Comparison of ENCODE assay signal across 1 cellular context in the genomic region with DNA sequence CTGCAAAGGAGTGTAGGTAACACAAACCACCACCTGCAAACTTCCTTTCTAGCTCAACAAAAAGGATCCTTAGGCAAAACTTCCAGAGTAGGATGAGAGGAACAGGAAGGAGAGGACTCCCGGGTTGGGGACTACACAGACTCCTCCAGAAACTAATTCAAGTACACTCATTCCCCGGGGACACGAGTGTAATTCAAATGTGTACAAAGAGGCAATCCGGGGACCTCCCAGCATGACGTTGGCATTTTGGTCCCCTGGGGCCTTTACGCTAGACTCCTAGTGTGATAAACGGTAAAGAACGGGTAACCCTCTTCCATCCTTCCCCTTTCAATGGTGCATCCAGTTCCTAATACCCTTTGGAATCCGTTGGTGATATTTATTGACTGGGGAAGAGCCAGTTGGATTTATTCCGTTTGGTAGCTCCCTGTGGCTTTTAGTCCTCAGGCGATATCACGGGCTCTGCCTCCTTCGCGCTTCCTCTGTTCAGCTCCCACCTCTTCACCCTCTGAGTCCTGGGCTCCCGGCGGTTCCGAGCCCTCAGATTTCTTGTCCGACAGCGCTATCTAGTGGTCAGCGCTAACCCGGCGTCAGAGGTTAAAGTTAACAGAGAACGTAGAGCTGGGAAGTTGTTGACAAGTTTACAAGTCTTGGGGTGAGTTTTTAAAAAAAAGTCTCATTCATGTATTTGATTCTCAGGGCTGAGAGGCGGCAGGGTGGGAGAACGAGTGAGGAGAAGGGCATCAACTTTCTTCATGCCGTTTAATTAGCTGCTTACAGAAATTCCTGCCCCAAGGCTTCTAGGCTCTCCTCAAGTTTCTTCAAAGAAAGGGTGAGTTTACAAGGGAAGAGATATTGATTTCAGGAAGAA.
TF ChIP-seq lines count a peak whose summit lies in the region.

No MANE protein-coding gene starts in this region.

TF ChIP-seq in HEK293, 187 proteins besides CTCF, POLR2A, EP300 and RAD21 (continued from another document):
- TF ChIP-seq, protein P1, sequence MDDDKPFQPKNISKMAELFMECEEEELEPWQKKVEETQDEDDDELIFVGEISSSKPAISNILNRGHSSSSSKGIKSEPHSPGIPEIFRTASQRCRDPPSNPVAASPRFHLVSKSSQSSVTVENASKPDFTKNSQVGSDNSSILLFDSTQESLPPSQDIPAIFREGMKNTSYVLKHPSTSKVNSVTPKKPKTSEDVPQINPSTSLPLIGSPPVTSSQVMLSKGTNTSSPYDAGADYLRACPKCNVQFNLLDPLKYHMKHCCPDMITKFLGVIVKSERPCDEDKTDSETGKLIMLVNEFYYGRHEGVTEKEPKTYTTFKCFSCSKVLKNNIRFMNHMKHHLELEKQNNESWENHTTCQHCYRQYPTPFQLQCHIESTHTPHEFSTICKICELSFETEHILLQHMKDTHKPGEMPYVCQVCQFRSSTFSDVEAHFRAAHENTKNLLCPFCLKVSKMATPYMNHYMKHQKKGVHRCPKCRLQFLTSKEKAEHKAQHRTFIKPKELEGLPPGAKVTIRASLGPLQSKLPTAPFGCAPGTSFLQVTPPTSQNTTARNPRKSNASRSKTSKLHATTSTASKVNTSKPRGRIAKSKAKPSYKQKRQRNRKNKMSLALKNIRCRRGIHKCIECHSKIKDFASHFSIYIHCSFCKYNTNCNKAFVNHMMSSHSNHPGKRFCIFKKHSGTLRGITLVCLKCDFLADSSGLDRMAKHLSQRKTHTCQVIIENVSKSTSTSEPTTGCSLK (tag by site-specific recombination; IDR thresholded peaks at IDR 0.05): no peak
- TF ChIP-seq, protein P2, sequence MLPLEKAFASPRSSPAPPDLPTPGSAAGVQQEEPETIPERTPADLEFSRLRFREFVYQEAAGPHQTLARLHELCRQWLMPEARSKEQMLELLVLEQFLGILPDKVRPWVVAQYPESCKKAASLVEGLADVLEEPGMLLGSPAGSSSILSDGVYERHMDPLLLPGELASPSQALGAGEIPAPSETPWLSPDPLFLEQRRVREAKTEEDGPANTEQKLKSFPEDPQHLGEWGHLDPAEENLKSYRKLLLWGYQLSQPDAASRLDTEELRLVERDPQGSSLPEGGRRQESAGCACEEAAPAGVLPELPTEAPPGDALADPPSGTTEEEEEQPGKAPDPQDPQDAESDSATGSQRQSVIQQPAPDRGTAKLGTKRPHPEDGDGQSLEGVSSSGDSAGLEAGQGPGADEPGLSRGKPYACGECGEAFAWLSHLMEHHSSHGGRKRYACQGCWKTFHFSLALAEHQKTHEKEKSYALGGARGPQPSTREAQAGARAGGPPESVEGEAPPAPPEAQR (tag by site-specific recombination; IDR thresholded peaks at IDR 0.05): no peak
- TF ChIP-seq ZNF600 (tag by site-specific recombination; IDR thresholded peaks at IDR 0.05) (0 out of 2 replicates have a peak, but pooled peaks have one; percentile 19), MZF1 (tag by site-specific recombination; IDR thresholded peaks at IDR 0.05; ENCODE audit: borderline replicate concordance) (no peak), ZBTB20 (tag by site-specific recombination; IDR thresholded peaks at IDR 0.05) (0 out of 2 replicates have a peak, but pooled peaks have one; percentile 33), ZNF341 (tag by site-specific recombination; IDR thresholded peaks at IDR 0.05; ENCODE audit: low read depth) (peak; percentile 44), YY2 (tag by site-specific recombination; IDR thresholded peaks at IDR 0.05) (no peak), ZNF558 (tag by site-specific recombination; IDR thresholded peaks at IDR 0.05) (no peak), TRIM28 (IDR thresholded peaks at IDR 0.05; ENCODE audit: borderline replicate concordance, low read length) (peak; percentile 65; the same call in 1 of the 2 replicates), ZBTB17 (tag by site-specific recombination; IDR thresholded peaks at IDR 0.05) (peak; percentile 60), ZFP69B (tag by site-specific recombination; IDR thresholded peaks at IDR 0.05) (no peak), GLIS2 (tag by site-specific recombination; IDR thresholded peaks at IDR 0.05) (no peak), ZNF654 (tag by site-specific recombination; IDR thresholded peaks at IDR 0.05; ENCODE audit: low read depth) (peak; percentile 99), ZNF404 (tag by site-specific recombination; IDR thresholded peaks at IDR 0.05) (no peak), SP7 (tag by site-specific recombination; IDR thresholded peaks at IDR 0.05) (0 out of 2 replicates have a peak, but pooled peaks have one; percentile 37), ZNF335 (tag by site-specific recombination; conservative IDR thresholded peaks at IDR 0.05) (peak; percentile 95), SCRT2 (tag by site-specific recombination; IDR thresholded peaks at IDR 0.05) (no peak), YY1 (tag by site-specific recombination; IDR thresholded peaks at IDR 0.05) (no peak), OSR2 (tag by site-specific recombination; IDR thresholded peaks at IDR 0.05) (0 out of 2 replicates have a peak, but pooled peaks have one; percentile 13), ZNF629 (tag by site-specific recombination; IDR thresholded peaks at IDR 0.05) (peak; percentile 74), ZNF585B (tag by site-specific recombination; IDR thresholded peaks at IDR 0.05) (no peak), ZNF571 (tag by site-specific recombination; IDR thresholded peaks at IDR 0.05) (no peak)
- TF ChIP-seq, protein P3, sequence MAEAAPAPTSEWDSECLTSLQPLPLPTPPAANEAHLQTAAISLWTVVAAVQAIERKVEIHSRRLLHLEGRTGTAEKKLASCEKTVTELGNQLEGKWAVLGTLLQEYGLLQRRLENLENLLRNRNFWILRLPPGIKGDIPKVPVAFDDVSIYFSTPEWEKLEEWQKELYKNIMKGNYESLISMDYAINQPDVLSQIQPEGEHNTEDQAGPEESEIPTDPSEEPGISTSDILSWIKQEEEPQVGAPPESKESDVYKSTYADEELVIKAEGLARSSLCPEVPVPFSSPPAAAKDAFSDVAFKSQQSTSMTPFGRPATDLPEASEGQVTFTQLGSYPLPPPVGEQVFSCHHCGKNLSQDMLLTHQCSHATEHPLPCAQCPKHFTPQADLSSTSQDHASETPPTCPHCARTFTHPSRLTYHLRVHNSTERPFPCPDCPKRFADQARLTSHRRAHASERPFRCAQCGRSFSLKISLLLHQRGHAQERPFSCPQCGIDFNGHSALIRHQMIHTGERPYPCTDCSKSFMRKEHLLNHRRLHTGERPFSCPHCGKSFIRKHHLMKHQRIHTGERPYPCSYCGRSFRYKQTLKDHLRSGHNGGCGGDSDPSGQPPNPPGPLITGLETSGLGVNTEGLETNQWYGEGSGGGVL (tag by site-specific recombination; IDR thresholded peaks at IDR 0.05): no peak
- TF ChIP-seq, protein P4, sequence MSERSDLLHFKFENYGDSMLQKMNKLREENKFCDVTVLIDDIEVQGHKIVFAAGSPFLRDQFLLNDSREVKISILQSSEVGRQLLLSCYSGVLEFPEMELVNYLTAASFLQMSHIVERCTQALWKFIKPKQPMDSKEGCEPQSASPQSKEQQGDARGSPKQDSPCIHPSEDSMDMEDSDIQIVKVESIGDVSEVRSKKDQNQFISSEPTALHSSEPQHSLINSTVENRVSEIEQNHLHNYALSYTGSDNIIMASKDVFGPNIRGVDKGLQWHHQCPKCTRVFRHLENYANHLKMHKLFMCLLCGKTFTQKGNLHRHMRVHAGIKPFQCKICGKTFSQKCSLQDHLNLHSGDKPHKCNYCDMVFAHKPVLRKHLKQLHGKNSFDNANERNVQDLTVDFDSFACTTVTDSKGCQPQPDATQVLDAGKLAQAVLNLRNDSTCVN (tag by site-specific recombination; optimal IDR thresholded peaks at IDR 0.05): peak; percentile 8
- TF ChIP-seq, protein P5, sequence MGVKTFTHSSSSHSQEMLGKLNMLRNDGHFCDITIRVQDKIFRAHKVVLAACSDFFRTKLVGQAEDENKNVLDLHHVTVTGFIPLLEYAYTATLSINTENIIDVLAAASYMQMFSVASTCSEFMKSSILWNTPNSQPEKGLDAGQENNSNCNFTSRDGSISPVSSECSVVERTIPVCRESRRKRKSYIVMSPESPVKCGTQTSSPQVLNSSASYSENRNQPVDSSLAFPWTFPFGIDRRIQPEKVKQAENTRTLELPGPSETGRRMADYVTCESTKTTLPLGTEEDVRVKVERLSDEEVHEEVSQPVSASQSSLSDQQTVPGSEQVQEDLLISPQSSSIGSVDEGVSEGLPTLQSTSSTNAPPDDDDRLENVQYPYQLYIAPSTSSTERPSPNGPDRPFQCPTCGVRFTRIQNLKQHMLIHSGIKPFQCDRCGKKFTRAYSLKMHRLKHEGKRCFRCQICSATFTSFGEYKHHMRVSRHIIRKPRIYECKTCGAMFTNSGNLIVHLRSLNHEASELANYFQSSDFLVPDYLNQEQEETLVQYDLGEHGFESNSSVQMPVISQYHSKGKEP (tag by site-specific recombination; IDR thresholded peaks at IDR 0.05): no peak
